ENCODE assay signal across 4 cellular contexts in the genomic region with DNA sequence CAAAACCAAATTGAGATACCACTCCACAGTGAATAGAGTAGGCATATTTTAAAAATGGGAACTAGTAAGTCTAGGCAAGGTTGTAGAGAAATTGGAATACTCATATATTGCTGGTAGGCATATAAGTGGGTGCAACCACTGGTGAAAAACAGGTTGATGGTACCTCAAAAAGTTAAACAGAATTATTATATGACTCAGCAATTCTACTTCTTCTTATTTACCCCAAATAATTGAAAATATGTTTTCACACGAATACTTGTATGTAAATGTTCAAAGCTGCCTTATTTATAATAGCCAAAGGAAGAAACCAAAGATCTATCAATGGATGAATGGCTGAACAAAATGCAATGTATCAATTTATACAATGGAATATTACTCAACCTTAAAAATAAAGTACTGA.
TF ChIP-seq lines count a peak whose summit lies in the region.

No MANE protein-coding gene starts in this region.

TF ChIP-seq in HepG2, 621 proteins besides CTCF, POLR2A, EP300 and RAD21:
- no peak for TF ChIP-seq ZNF510 (CRISPR knock-in tag; IDR thresholded peaks at IDR 0.05; ENCODE audit: low read depth)
- peak; percentile 62; the same call in 1 of the 2 replicates for TF ChIP-seq MAFF (IDR thresholded peaks at IDR 0.05; ENCODE audit: low read depth, low read length)
- TF ChIP-seq PAF1 (CRISPR knock-in tag; IDR thresholded peaks at IDR 0.05) = no peak
- peak; percentile 42 to 85 for TF ChIP-seq MAFK (conservative IDR thresholded peaks at IDR 0.05 in 1 of 2, IDR thresholded peaks at IDR 0.05 in 1 of 2; ENCODE audit: low read length in 2 of 2)
- TF ChIP-seq ZNF629 (CRISPR knock-in tag; conservative IDR thresholded peaks at IDR 0.05) = no peak
- peak; percentile 63; the same call in 1 of the 2 replicates for TF ChIP-seq NFE2L2 (IDR thresholded peaks at IDR 0.05; ENCODE audit: low read length)

TF ChIP-seq in A549, 52 proteins besides CTCF, POLR2A, EP300 and RAD21:
- TF ChIP-seq MAFK (IDR thresholded peaks at IDR 0.05; ENCODE audit: partially characterized antibody) = peak; percentile 84
- no peak for TF ChIP-seq CBX8 (IDR thresholded peaks at IDR 0.05)
- TF ChIP-seq NFE2L2 (conservative IDR thresholded peaks at IDR 0.05; ENCODE audit: low read length) = peak; percentile 62
TF ChIP-seq in A549: peak in this region for 2.

TF ChIP-seq in IMR-90, 13 proteins besides CTCF, POLR2A, EP300 and RAD21:
- TF ChIP-seq SMC3 (IDR thresholded peaks at IDR 0.05; ENCODE audit: low read depth, low read length) = no peak
- TF ChIP-seq NFE2L2 (IDR thresholded peaks at IDR 0.05; ENCODE audit: low read depth, low read length) = peak; percentile 73
- TF ChIP-seq CEBPB (IDR thresholded peaks at IDR 0.05; ENCODE audit: low read depth, low read length) = no peak
- TF ChIP-seq MAZ (IDR thresholded peaks at IDR 0.05; ENCODE audit: borderline replicate concordance, low read depth, low read length) = no peak
- no peak for TF ChIP-seq CHD1 (IDR thresholded peaks at IDR 0.05; ENCODE audit: low read depth, low read length)
- no peak for TF ChIP-seq ELK1 (IDR thresholded peaks at IDR 0.05; ENCODE audit: borderline replicate concordance, low read depth, low read length)
- TF ChIP-seq USF2 (IDR thresholded peaks at IDR 0.05; ENCODE audit: low read depth, low read length) = no peak
- TF ChIP-seq FOS (IDR thresholded peaks at IDR 0.05; ENCODE audit: low read depth, low read length) = no peak
- TF ChIP-seq RCOR1 (IDR thresholded peaks at IDR 0.05; ENCODE audit: insufficient replicate concordance, low read length) = no peak
- no peak for TF ChIP-seq BHLHE40 (IDR thresholded peaks at IDR 0.05; ENCODE audit: low read depth, low read length)
- peak; percentile 70 for TF ChIP-seq MAFK (IDR thresholded peaks at IDR 0.05; ENCODE audit: low read depth, low read length)

TF ChIP-seq in K562, 482 proteins besides CTCF, POLR2A, EP300 and RAD21:
- peak; percentile 49 for TF ChIP-seq MAFF (IDR thresholded peaks at IDR 0.05; ENCODE audit: low read length)
- TF ChIP-seq TAL1 (IDR thresholded peaks at IDR 0.05) = no peak
- TF ChIP-seq STAT5B (CRISPR knock-in tag; IDR thresholded peaks at IDR 0.05) = no peak
- TF ChIP-seq MAFK (IDR thresholded peaks at IDR 0.05; ENCODE audit: low read length) = 0 out of 2 replicates have a peak, but pooled peaks have one; percentile 49
- no peak for TF ChIP-seq TCFL5 (CRISPR knock-in tag; conservative IDR thresholded peaks at IDR 0.05)
- no peak for TF ChIP-seq HNRNPH1 (optimal IDR thresholded peaks at IDR 0.05; ENCODE audit: low read depth, low read length)
- TF ChIP-seq MAFG (tag; conservative IDR thresholded peaks at IDR 0.05) = peak; percentile 66
- TF ChIP-seq GABPA (tag; conservative IDR thresholded peaks at IDR 0.05; ENCODE audit: low read depth) = no peak
- peak; percentile 57; the same call in 1 of the 2 replicates for TF ChIP-seq ZNF316 (IDR thresholded peaks at IDR 0.05)
